Comparison of ENCODE assay signal across 8 cellular contexts in genomic region chr12:50222275-50222783, GRCh38. TPM values are rescaled to one million over a fixed set of nuclear protein-coding genes. Genes with fewer than 3 reads are reported as not detected.
DNase-seq lines count a peak whose midpoint lies in the region; ATAC-seq and FAIRE-seq lines count a peak whose summit lies in the region.

No MANE protein-coding gene starts in this region.

- H3K4me1 ChIP-seq in muscle layer of duodenum (ENCODE audit: control insufficient read depth in 1 of 2, insufficient read depth in 2 of 2, low read length in 2 of 2) = peaks cover 0 to 9% of the 10 kb centered on the region in 2 donors

- intact Hi-C loops in activated CD4-positive, alpha-beta memory T cell treated with anti-CD3 and anti-CD28 coated beads for 36 hours (cut with micrococcal nuclease) = loop anchor here (5.0 kb wide), 3 partner anchors 110 to 310 kb away; partner anchors contain the start of genes COX14 and LARP4

- no peaks in the 10 kb centered on the region for H3K27me3 Mint-ChIP-seq in activated CD4-positive, alpha-beta memory T cell treated with anti-CD3 and anti-CD28 coated beads for 36 hours

- ATAC-seq in GM21786 (IDR thresholded peaks at IDR 0.05; ENCODE audit: unreplicated experiment) (no peak), HG02798 (IDR thresholded peaks at IDR 0.05; ENCODE audit: poor library complexity, unreplicated experiment) (no peak)

- H3K4me3 Mint-ChIP-seq in activated CD4-positive, alpha-beta memory T cell treated with anti-CD3 and anti-CD28 coated beads for 36 hours = no peak overlapping the region

- H3K27ac ChIP-seq in muscle layer of duodenum (ENCODE audit: low read length) = peak overlapping the region; percentile 88

- POLR2A ChIA-PET in activated CD4-positive, alpha-beta memory T cell treated with anti-CD3 and anti-CD28 coated beads for 36 hours (lab: Charles Lee) = interaction anchor here (0.6 to 4.7 kb wide), 12 partner anchors 18 to 178 kb away, joined by 3 to 31 read pairs (median 8); partner anchors contain the start of genes COX14, LIMA1 and SMARCD1

- FAIRE-seq in GM18507 (lab: Jason Lieb, UNC) = peak; percentile 68

- H3K9me3 ChIP-seq in muscle layer of duodenum (ENCODE audit: control insufficient read depth in 1 of 2, low read length in 2 of 2) = no peaks in the 10 kb centered on the region

- DNase-seq in AG08396 (ENCODE audit: low spot score) = peak; percentile 81
- DNase-seq in GM18507 (ENCODE audit: extremely low spot score, insufficient read length, low read depth) = no peak
- peak; percentile 79 for DNase-seq in NCI-H2107 treated with DMSO at 0.1 percent for 48 hours (lab: John Stamatoyannopoulos, UW; ENCODE audit: unreplicated experiment)
- peak; percentile 39 for DNase-seq in activated CD4-positive, alpha-beta memory T cell treated with anti-CD3 and anti-CD28 coated beads for 36 hours
- DNase-seq in fibroblast of gingiva (ENCODE audit: low read depth) = peak; percentile 91

- H3K4me1 Mint-ChIP-seq in activated CD4-positive, alpha-beta memory T cell treated with anti-CD3 and anti-CD28 coated beads for 36 hours (ENCODE audit: low read depth) = peaks cover 36% of the 10 kb centered on the region

- peaks cover 23% of the 10 kb centered on the region for H3K36me3 Mint-ChIP-seq in activated CD4-positive, alpha-beta memory T cell treated with anti-CD3 and anti-CD28 coated beads for 36 hours

- no peak overlapping the region for H3K27ac Mint-ChIP-seq in activated CD4-positive, alpha-beta memory T cell treated with anti-CD3 and anti-CD28 coated beads for 36 hours

- peak overlapping the region; percentile 64 to 71 for H3K4me3 ChIP-seq in muscle layer of duodenum (ENCODE audit: low read depth in 1 of 2, low read length in 2 of 2)

- H3K36me3 ChIP-seq in muscle layer of duodenum (ENCODE audit: control insufficient read depth in 1 of 2, insufficient read depth in 2 of 2, low read length in 2 of 2) = peaks cover 0 to 11% of the 10 kb centered on the region in 2 donors

- CTCF ChIA-PET in activated CD4-positive, alpha-beta memory T cell treated with anti-CD3 and anti-CD28 coated beads for 36 hours (lab: Charles Lee) = interaction anchor here (0.7 to 5.5 kb wide), 8 partner anchors 10 to 111 kb away, joined by 3 to 20 read pairs (median 4); partner anchors contain the start of gene COX14

- no peaks in the 10 kb centered on the region for H3K9me3 Mint-ChIP-seq in activated CD4-positive, alpha-beta memory T cell treated with anti-CD3 and anti-CD28 coated beads for 36 hours

- no peaks in the 10 kb centered on the region for H3K27me3 ChIP-seq in muscle layer of duodenum (ENCODE audit: low read depth, low read length)

RNA-seq across cellular contexts. Expression of gene CERS5, which starts 55.2 kb away (rescaled TPM):
- total RNA-seq in activated CD4-positive, alpha-beta memory T cell treated with anti-CD3 and anti-CD28 coated beads for 36 hours = 10 to 100 TPM; 59.5 to 63.0 TPM
